ENCODE assay signal across 12 cellular contexts in genomic region chr3:191388823-191389222, GRCh38. TPM values are rescaled to one million over a fixed set of nuclear protein-coding genes. Genes with fewer than 3 reads are reported as not detected.
DNase-seq lines count a peak whose midpoint lies in the region; ATAC-seq and TF ChIP-seq lines count a peak whose summit lies in the region.
"Had no signal": no experiment of that assay in that cellular context is flagged by ENCODE, and none has a peak within 500 bp of the region (broad histone marks: within the 10 kb centered on the region; RNA-seq: fewer than 3 reads in every experiment).

No MANE protein-coding gene starts in this region.

- TF ChIP-seq CTCF in heart left ventricle (IDR thresholded peaks at IDR 0.05) = peak in 9 of 12 donors; percentile 24 to 50 (median 35)
- TF ChIP-seq CTCF in Panc1 (IDR thresholded peaks at IDR 0.05) = peak; percentile 25; the same call in 1 of the 2 replicates
- peak; percentile 44 for TF ChIP-seq CTCF in fibroblast of the aortic adventitia (IDR thresholded peaks at IDR 0.05; ENCODE audit: insufficient read depth, low read length)

- WGBS in heart left ventricle, 4 donors = 67 to 80% (median 74%) methylated on average over 1 of the region's 1 CpG

- no peak for ATAC-seq in heart left ventricle
- no peak for ATAC-seq in Panc1
- no peak for ATAC-seq in HG02642 (IDR thresholded peaks at IDR 0.05; ENCODE audit: poor library complexity, unreplicated experiment)
- ATAC-seq: body of pancreas had no signal

- BruUV-seq in Panc1 (replicated peaks; lab: Mats Ljungman, UMichigan) = no TSS peak

- H3K36me3 ChIP-seq in heart left ventricle = peaks cover 0 to 70% (median 49%) of the 10 kb centered on the region in 9 donors
- 0 out of 2 replicates have a peak, but pooled peaks cover 3% of the 10 kb centered on the region for H3K36me3 ChIP-seq in Panc1 (ENCODE audit: control insufficient read depth, insufficient read depth, low read length)
- peaks cover 22 to 41% (median 33%) of the 10 kb centered on the region in 5 donors for H3K36me3 ChIP-seq in subcutaneous abdominal adipose tissue (ENCODE audit: control insufficient read depth in 5 of 5, insufficient read depth in 5 of 5, low read length in 5 of 5)

- no peak overlapping the region for H3K4me3 ChIP-seq in heart left ventricle
- no peak overlapping the region for H3K4me3 ChIP-seq in Panc1 (ENCODE audit: low read depth in 2 of 2, low read length in 2 of 2)
- no peak overlapping the region for H3K4me3 ChIP-seq in fibroblast of the aortic adventitia (ENCODE audit: low read depth, low read length)
- no peak overlapping the region for H3K4me3 ChIP-seq in subcutaneous abdominal adipose tissue (ENCODE audit: low read depth in 1 of 5, low read length in 5 of 5)
- H3K4me3 ChIP-seq: body of pancreas had no signal

- H3K9me3 ChIP-seq in heart left ventricle (no peaks in the 10 kb centered on the region), Panc1 (ENCODE audit: control insufficient read depth, insufficient read depth, low read depth, low read length) (no peaks in the 10 kb centered on the region), subcutaneous abdominal adipose tissue (ENCODE audit: control insufficient read depth in 5 of 5, low read length in 5 of 5) (no peaks in the 10 kb centered on the region)
- H3K9me3 ChIP-seq: body of pancreas had no signal

- H3K27ac ChIP-seq in heart left ventricle (no peak overlapping the region), Panc1 (ENCODE audit: low read length) (no peak overlapping the region), subcutaneous abdominal adipose tissue (ENCODE audit: low read depth, low read length) (peak overlapping the region; percentile 25)
- H3K27ac ChIP-seq: body of pancreas, HL-60 had no signal

- H3K4me1 ChIP-seq in heart left ventricle = peaks cover 0 to 20% (median 0%) of the 10 kb centered on the region in 12 donors
- H3K4me1 ChIP-seq in Panc1 (ENCODE audit: control insufficient read depth, insufficient read depth, low read length) = no peaks in the 10 kb centered on the region
- H3K4me1 ChIP-seq in subcutaneous abdominal adipose tissue (ENCODE audit: control insufficient read depth in 5 of 5, insufficient read depth in 5 of 5, low read length in 5 of 5) = peaks cover 0 to 2% (median 0%) of the 10 kb centered on the region in 5 donors

- no peak for DNase-seq in heart left ventricle
- no peak for DNase-seq in cardiac septum (ENCODE audit: low spot score)
- DNase-seq in Panc1 (ENCODE audit: low read depth, low spot score) = no peak
- DNase-seq in fibroblast of the aortic adventitia (ENCODE audit: low read depth) = peak; percentile 55
- no peak for DNase-seq in HuH-7.5 (ENCODE audit: low spot score)
- no peak for DNase-seq in H4 (ENCODE audit: low spot score)
- DNase-seq: activated CD8-positive, alpha-beta memory T cell treated with anti-CD3 and anti-CD28 coated beads, Interleukin-2, amount 50 U/mL, for 48 hours; body of pancreas; NCI-H1436 treated with DMSO at 0.1 percent for 48 hours had no signal

- no peak for TF ChIP-seq POLR2A in heart left ventricle (IDR thresholded peaks at IDR 0.05)

- no peak overlapping the region for H3K9ac ChIP-seq in subcutaneous abdominal adipose tissue (ENCODE audit: low read length in 5 of 5)

- intact Hi-C loops in heart left ventricle (cut with DNase I) (loop anchor here in 3 of 10 donors (10.0 kb wide), 5 partner anchors 54 to 254 kb away; partner anchors contain the start of genes CCDC50 (in 1 of the 3) and UTS2B (in 1 of the 3)), cardiac septum (cut with DNase I) (loop anchor here (10.0 kb wide), 1 partner anchor 244 kb away; no protein-coding TSS in a partner anchor), Panc1 (cut with micrococcal nuclease; ENCODE audit: unreplicated experiment) (loop anchor here (5.0 kb wide), 1 partner anchor 147 kb away; no protein-coding TSS in a partner anchor)

- POLR2A ChIA-PET in Panc1 (lab: Charles Lee) = no interaction called here

- CTCF ChIA-PET in Panc1 (lab: Charles Lee) = no interaction called here

- in situ Hi-C loops in Panc1 (cut with HindIII; ENCODE audit: low pct_unique_long_range_greater_than_20kb, low sequenced_read_pairs) = no loop called here

- H3K27me3 ChIP-seq in heart left ventricle (no peaks in the 10 kb centered on the region), Panc1 (ENCODE audit: control insufficient read depth, insufficient read depth, low read length) (no peaks in the 10 kb centered on the region), subcutaneous abdominal adipose tissue (ENCODE audit: control insufficient read depth in 5 of 5, insufficient read depth in 4 of 5, low read length in 5 of 5) (no peaks in the 10 kb centered on the region)
- H3K27me3 ChIP-seq: body of pancreas had no signal

RNA-seq across cellular contexts. Expression of gene UTS2B, which starts 58.5 kb away (rescaled TPM):
- total RNA-seq in heart left ventricle = 1 to 10 TPM in 1 of 9 donors, under 1 TPM in 1, not detected in 7; 0.43 to 1.1 TPM
- polyA plus RNA-seq in heart left ventricle = under 1 TPM in 1 of 2 donors, not detected in 1; 0.17 TPM
- total RNA-seq in cardiac septum = not detected
- 0.26 TPM for total RNA-seq in Panc1 (2021; ENCODE audit: unreplicated experiment)
- not detected for polyA plus RNA-seq in Panc1 (2012; ENCODE audit: insufficient read length)
- total RNA-seq in fibroblast of the aortic adventitia (ENCODE audit: low replicate concordance) = 1.3 TPM in 1 of 2 replicates, not detected in the other
- 0.95 TPM in 1 of 2 replicates, not detected in the other for total RNA-seq in H4 (2014; rRNA removed; shearing (Covaris generic))
- total RNA-seq: body of pancreas had no signal

RNA-seq across cellular contexts. Expression of gene CCDC50, which starts 59.6 kb away (rescaled TPM):
- total RNA-seq in heart left ventricle (10 to 100 TPM; 42.9 to 75.7 (median 57.1) TPM), cardiac septum (51.0 TPM), Panc1 (2021; ENCODE audit: unreplicated experiment) (89.3 TPM), fibroblast of the aortic adventitia (ENCODE audit: low replicate concordance) (84.6 and 199 TPM in 2 replicates)
- 10 to 100 TPM; 16.1 to 49.5 TPM for polyA plus RNA-seq in heart left ventricle
- 56.1 TPM for polyA plus RNA-seq in Panc1 (2012; ENCODE audit: insufficient read length)
- 106 and 121 TPM in 2 replicates for total RNA-seq in H4 (2014; rRNA removed; shearing (Covaris generic))
